In the genomic region with DNA sequence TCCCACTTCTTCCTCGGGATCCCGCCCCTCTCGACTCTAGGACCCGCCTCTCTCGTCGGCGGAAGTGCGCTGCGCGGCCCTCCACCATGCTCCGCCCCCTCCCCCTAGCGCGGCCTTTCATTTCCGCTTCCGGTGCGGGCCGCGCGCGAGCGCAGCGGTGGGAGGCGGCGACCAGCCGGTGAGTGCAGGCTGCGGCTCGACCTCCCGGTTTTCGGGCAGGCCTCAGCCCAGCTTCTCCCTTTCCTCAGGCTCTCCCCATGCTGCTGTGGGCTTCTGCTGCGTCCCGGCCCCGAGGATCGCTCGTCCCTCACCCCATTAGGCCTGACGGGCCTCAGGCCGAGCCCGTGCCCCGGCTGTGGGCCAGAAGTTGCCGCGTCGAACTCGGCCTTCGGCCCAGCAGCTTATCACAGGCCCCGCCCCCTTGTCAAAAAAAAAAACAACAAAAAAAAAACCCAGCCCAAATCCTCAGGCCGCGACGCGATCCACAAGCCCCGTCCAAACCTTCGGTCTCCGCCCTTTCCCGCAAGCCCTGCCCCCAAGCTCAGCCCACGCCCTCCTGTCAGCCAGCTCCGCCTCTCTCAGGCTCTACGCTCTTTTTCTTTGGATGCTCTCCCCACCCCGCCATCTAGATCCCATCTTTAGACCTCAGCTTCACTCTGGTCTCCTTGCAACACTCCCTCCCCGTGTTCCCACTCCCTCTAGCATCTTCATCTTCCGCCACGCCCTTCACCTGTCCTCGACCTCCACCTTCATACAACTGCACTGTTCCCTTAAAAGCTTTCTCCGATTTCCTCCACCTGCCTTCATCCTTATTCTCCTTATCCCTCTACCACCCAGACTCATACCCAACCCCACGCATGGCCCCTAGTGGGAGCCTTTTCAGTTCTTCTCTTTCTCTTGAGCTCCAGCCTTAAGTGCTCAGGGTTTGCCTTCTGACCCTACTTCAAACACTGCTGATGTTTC, we compare ENCODE assay signal across 1 cellular context.
TF ChIP-seq lines count a peak whose summit lies in the region.

A gene with protein sequence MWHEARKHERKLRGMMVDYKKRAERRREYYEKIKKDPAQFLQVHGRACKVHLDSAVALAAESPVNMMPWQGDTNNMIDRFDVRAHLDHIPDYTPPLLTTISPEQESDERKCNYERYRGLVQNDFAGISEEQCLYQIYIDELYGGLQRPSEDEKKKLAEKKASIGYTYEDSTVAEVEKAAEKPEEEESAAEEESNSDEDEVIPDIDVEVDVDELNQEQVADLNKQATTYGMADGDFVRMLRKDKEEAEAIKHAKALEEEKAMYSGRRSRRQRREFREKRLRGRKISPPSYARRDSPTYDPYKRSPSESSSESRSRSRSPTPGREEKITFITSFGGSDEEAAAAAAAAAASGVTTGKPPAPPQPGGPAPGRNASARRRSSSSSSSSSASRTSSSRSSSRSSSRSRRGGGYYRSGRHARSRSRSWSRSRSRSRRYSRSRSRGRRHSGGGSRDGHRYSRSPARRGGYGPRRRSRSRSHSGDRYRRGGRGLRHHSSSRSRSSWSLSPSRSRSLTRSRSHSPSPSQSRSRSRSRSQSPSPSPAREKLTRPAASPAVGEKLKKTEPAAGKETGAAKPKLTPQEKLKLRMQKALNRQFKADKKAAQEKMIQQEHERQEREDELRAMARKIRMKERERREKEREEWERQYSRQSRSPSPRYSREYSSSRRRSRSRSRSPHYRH (plus strand): TSS at position 115 of the 963 bp plus-strand sequence. CDS start 1,168 bp downstream, outside the sequence.

TF ChIP-seq in HepG2, 621 proteins besides CTCF, POLR2A, EP300 and RAD21 (continued from another document and continues in another):
- TF ChIP-seq, protein P1, sequence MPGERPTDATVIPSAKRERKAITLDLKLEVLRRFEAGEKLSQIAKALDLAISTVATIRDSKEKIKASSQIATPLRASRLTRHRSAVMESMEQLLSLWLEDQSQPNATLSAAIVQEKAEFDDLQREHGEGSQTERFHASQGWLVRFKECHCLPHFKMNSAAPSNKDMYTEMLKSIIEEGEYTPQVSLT (CRISPR knock-in tag; IDR thresholded peaks at IDR 0.05; ENCODE audit: borderline replicate concordance, low read depth): no peak
- TF ChIP-seq ERF (CRISPR knock-in tag; IDR thresholded peaks at IDR 0.05) (peak; percentile 52; the same call in 1 of the 2 replicates), ZC3H13 (CRISPR knock-in tag; IDR thresholded peaks at IDR 0.05) (no peak), ATM (IDR thresholded peaks at IDR 0.05; ENCODE audit: borderline replicate concordance) (no peak), ZC3H4 (CRISPR knock-in tag; IDR thresholded peaks at IDR 0.05; ENCODE audit: borderline replicate concordance) (0 out of 2 replicates have a peak, but pooled peaks have one; percentile 19), ZSCAN29 (CRISPR knock-in tag; conservative IDR thresholded peaks at IDR 0.05) (no peak), YY1 (IDR thresholded peaks at IDR 0.05; ENCODE audit: insufficient read depth, insufficient replicate concordance, low read depth, low read length) (no peak), ZNF234 (CRISPR knock-in tag; conservative IDR thresholded peaks at IDR 0.05) (no peak), CENPX (CRISPR knock-in tag; IDR thresholded peaks at IDR 0.05) (no peak), EHMT2 (IDR thresholded peaks at IDR 0.05; ENCODE audit: borderline replicate concordance, low read depth, low read length) (no peak), HOXA5 (CRISPR knock-in tag; IDR thresholded peaks at IDR 0.05) (peak; percentile 88), ZNF737 (CRISPR knock-in tag; IDR thresholded peaks at IDR 0.05; ENCODE audit: borderline replicate concordance) (no peak), FOXO1 (CRISPR knock-in tag; IDR thresholded peaks at IDR 0.05) (no peak), SMAD9 (CRISPR knock-in tag; IDR thresholded peaks at IDR 0.05) (peak; percentile 83), ZNF552 (CRISPR knock-in tag; IDR thresholded peaks at IDR 0.05; ENCODE audit: borderline replicate concordance) (0 out of 2 replicates have a peak, but pooled peaks have one; percentile 19), GABPA (IDR thresholded peaks at IDR 0.05; ENCODE audit: low read depth, low read length) (peak; percentile 99), GABPA (CRISPR knock-in tag; IDR thresholded peaks at IDR 0.05; ENCODE audit: low read depth) (peak; percentile 94), HOXA7 (CRISPR knock-in tag; IDR thresholded peaks at IDR 0.05) (no peak), ZFP82 (CRISPR knock-in tag; IDR thresholded peaks at IDR 0.05; ENCODE audit: borderline replicate concordance) (peak; percentile 79; the same call in 1 of the 2 replicates), ZNF367 (CRISPR knock-in tag; IDR thresholded peaks at IDR 0.05; ENCODE audit: borderline replicate concordance) (no peak), AHR (CRISPR knock-in tag; IDR thresholded peaks at IDR 0.05) (no peak; the same call in 1 of the 2 replicates), RORA (CRISPR knock-in tag; IDR thresholded peaks at IDR 0.05) (no peak), ZSCAN12 (CRISPR knock-in tag; IDR thresholded peaks at IDR 0.05) (peak; percentile 52), ZNF451 (CRISPR knock-in tag; IDR thresholded peaks at IDR 0.05) (peak; percentile 88), TOPORS (CRISPR knock-in tag; IDR thresholded peaks at IDR 0.05) (no peak), MAFF (IDR thresholded peaks at IDR 0.05; ENCODE audit: low read depth, low read length) (no peak), REL (CRISPR knock-in tag; conservative IDR thresholded peaks at IDR 0.05) (no peak), ZNF432 (CRISPR knock-in tag; IDR thresholded peaks at IDR 0.05; ENCODE audit: borderline replicate concordance) (no peak), ZNF616 (CRISPR knock-in tag; IDR thresholded peaks at IDR 0.05; ENCODE audit: low read depth) (no peak), ZFP37 (CRISPR knock-in tag; IDR thresholded peaks at IDR 0.05; ENCODE audit: borderline replicate concordance) (0 out of 2 replicates have a peak, but pooled peaks have one; percentile 23), ZNF12 (CRISPR knock-in tag; IDR thresholded peaks at IDR 0.05) (no peak), THYN1 (CRISPR knock-in tag; IDR thresholded peaks at IDR 0.05; ENCODE audit: borderline replicate concordance, low read depth) (no peak), ATF1 (CRISPR knock-in tag; IDR thresholded peaks at IDR 0.05) (peak; percentile 56; the same call in 1 of the 2 replicates), ZNF382 (CRISPR knock-in tag; IDR thresholded peaks at IDR 0.05; ENCODE audit: borderline replicate concordance) (no peak), ZNF329 (CRISPR knock-in tag; IDR thresholded peaks at IDR 0.05; ENCODE audit: low read depth) (no peak; the same call in 1 of the 2 replicates), HNF4G (IDR thresholded peaks at IDR 0.05; ENCODE audit: borderline replicate concordance, low read depth, low read length) (no peak), HNF4G (CRISPR knock-in tag; IDR thresholded peaks at IDR 0.05; ENCODE audit: borderline replicate concordance, low read depth) (peak; percentile 58; the same call in 1 of the 2 replicates), ADNP (CRISPR knock-in tag; IDR thresholded peaks at IDR 0.05) (no peak)
- TF ChIP-seq, protein P2, sequence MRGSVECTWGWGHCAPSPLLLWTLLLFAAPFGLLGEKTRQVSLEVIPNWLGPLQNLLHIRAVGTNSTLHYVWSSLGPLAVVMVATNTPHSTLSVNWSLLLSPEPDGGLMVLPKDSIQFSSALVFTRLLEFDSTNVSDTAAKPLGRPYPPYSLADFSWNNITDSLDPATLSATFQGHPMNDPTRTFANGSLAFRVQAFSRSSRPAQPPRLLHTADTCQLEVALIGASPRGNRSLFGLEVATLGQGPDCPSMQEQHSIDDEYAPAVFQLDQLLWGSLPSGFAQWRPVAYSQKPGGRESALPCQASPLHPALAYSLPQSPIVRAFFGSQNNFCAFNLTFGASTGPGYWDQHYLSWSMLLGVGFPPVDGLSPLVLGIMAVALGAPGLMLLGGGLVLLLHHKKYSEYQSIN (CRISPR knock-in tag; IDR thresholded peaks at IDR 0.05; ENCODE audit: borderline replicate concordance): no peak
- TF ChIP-seq, protein P3, sequence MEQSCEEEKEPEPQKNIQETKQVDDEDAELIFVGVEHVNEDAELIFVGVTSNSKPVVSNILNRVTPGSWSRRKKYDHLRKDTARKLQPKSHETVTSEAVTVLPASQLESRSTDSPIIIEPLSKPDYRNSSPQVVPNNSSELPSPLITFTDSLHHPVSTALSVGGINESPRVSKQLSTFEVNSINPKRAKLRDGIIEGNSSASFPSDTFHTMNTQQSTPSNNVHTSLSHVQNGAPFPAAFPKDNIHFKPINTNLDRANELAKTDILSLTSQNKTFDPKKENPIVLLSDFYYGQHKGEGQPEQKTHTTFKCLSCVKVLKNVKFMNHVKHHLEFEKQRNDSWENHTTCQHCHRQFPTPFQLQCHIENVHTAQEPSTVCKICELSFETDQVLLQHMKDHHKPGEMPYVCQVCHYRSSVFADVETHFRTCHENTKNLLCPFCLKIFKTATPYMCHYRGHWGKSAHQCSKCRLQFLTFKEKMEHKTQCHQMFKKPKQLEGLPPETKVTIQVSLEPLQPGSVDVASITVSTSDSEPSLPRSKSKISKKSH (CRISPR knock-in tag; IDR thresholded peaks at IDR 0.05; ENCODE audit: borderline replicate concordance): no peak
- TF ChIP-seq, protein P4, sequence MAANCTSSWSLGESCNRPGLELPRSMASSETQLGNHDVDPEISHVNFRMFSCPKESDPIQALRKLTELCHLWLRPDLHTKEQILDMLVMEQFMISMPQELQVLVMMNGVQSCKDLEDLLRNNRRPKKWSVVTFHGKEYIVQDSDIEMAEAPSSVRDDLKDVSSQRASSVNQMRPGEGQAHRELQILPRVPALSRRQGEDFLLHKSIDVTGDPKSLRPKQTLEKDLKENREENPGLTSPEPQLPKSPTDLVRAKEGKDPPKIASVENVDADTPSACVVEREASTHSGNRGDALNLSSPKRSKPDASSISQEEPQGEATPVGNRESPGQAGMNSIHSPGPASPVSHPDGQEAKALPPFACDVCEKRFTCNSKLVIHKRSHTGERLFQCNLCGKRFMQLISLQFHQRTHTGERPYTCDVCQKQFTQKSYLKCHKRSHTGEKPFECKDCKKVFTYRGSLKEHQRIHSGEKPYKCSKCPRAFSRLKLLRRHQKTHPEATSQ (CRISPR knock-in tag; IDR thresholded peaks at IDR 0.05; ENCODE audit: borderline replicate concordance): no peak
- TF ChIP-seq, protein P5, sequence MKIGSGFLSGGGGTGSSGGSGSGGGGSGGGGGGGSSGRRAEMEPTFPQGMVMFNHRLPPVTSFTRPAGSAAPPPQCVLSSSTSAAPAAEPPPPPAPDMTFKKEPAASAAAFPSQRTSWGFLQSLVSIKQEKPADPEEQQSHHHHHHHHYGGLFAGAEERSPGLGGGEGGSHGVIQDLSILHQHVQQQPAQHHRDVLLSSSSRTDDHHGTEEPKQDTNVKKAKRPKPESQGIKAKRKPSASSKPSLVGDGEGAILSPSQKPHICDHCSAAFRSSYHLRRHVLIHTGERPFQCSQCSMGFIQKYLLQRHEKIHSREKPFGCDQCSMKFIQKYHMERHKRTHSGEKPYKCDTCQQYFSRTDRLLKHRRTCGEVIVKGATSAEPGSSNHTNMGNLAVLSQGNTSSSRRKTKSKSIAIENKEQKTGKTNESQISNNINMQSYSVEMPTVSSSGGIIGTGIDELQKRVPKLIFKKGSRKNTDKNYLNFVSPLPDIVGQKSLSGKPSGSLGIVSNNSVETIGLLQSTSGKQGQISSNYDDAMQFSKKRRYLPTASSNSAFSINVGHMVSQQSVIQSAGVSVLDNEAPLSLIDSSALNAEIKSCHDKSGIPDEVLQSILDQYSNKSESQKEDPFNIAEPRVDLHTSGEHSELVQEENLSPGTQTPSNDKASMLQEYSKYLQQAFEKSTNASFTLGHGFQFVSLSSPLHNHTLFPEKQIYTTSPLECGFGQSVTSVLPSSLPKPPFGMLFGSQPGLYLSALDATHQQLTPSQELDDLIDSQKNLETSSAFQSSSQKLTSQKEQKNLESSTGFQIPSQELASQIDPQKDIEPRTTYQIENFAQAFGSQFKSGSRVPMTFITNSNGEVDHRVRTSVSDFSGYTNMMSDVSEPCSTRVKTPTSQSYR (CRISPR knock-in tag; IDR thresholded peaks at IDR 0.05; ENCODE audit: borderline replicate concordance): peak; percentile 58
- TF ChIP-seq, protein P6, sequence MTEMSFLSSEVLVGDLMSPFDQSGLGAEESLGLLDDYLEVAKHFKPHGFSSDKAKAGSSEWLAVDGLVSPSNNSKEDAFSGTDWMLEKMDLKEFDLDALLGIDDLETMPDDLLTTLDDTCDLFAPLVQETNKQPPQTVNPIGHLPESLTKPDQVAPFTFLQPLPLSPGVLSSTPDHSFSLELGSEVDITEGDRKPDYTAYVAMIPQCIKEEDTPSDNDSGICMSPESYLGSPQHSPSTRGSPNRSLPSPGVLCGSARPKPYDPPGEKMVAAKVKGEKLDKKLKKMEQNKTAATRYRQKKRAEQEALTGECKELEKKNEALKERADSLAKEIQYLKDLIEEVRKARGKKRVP (CRISPR knock-in tag; IDR thresholded peaks at IDR 0.05): no peak
- TF ChIP-seq, protein P7, sequence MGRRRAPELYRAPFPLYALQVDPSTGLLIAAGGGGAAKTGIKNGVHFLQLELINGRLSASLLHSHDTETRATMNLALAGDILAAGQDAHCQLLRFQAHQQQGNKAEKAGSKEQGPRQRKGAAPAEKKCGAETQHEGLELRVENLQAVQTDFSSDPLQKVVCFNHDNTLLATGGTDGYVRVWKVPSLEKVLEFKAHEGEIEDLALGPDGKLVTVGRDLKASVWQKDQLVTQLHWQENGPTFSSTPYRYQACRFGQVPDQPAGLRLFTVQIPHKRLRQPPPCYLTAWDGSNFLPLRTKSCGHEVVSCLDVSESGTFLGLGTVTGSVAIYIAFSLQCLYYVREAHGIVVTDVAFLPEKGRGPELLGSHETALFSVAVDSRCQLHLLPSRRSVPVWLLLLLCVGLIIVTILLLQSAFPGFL (CRISPR knock-in tag; IDR thresholded peaks at IDR 0.05): 0 out of 2 replicates have a peak, but pooled peaks have one; percentile 27
- TF ChIP-seq, protein P8, sequence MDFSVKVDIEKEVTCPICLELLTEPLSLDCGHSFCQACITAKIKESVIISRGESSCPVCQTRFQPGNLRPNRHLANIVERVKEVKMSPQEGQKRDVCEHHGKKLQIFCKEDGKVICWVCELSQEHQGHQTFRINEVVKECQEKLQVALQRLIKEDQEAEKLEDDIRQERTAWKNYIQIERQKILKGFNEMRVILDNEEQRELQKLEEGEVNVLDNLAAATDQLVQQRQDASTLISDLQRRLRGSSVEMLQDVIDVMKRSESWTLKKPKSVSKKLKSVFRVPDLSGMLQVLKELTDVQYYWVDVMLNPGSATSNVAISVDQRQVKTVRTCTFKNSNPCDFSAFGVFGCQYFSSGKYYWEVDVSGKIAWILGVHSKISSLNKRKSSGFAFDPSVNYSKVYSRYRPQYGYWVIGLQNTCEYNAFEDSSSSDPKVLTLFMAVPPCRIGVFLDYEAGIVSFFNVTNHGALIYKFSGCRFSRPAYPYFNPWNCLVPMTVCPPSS (IDR thresholded peaks at IDR 0.05): no peak
